In the genomic region with DNA sequence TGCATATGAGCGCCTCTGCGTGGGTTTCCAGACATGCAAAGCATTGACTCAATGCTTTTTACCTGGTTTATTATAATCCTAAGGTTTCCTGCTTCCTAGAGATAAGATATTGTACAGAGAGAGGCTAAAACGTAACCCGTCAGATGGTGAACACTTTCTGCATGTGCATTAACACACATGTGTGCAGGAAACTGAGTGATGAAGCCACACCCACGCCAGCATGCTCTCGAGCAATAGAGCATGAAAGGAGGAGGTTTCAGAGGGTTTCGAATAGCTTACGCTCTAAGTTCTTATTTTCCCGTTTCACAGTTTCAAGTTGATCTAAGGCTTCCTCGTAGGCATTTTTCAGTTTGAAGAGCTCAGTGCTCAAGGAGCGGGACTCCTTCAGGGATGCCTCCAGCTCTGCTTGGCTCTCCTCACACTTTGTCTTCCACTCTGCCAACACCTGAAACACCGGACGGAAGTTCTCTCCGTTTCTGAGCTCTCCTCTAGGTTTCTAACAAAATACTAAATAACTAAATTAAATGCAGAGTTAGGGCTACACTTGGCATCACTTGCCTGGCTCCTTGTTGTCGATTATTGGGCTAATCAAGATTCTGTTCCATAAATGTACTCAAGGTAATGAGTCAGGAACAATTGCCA, we compare ENCODE assay signal across 11 cellular contexts. TPM values are rescaled to one million over a fixed set of nuclear protein-coding genes. Genes with fewer than 3 reads are reported as not detected.
DNase-seq lines count a peak whose midpoint lies in the region; ATAC-seq and TF ChIP-seq lines count a peak whose summit lies in the region.
"Had no signal": no experiment of that assay in that cellular context is flagged by ENCODE, and none has a peak within 500 bp of the region (broad histone marks: within the 10 kb centered on the region; RNA-seq: fewer than 3 reads in every experiment).

No MANE protein-coding gene starts in this region.

- CTCF ChIA-PET in A673 (lab: Charles Lee): no interaction called here

- BruUV-seq in A673 (replicated peaks; lab: Mats Ljungman, UMichigan): no TSS peak

- H3K27ac ChIP-seq in A673 (ENCODE audit: low read depth, low read length, poor library complexity, severe bottlenecking): no peak overlapping the region

- H3K9me3 ChIP-seq in A673 (ENCODE audit: low read depth, low read length, poor library complexity, severe bottlenecking): no peaks in the 10 kb centered on the region

- intact Hi-C loops in A673 (cut with micrococcal nuclease; ENCODE audit: unreplicated experiment): no loop called here

- TF ChIP-seq CTCF in A673 (conservative IDR thresholded peaks at IDR 0.05; ENCODE audit: low read depth, low read length): no peak

- POLR2A ChIA-PET in A673 (lab: Charles Lee; ENCODE audit: low non-redundant PET): no interaction called here

- H3K4me1 ChIP-seq in A673 (ENCODE audit: insufficient read depth, low read length, poor library complexity, severe bottlenecking): no peaks in the 10 kb centered on the region

- no peak for DNase-seq in A673 (ENCODE audit: low spot score)
- no peak for DNase-seq in activated naive CD4-positive, alpha-beta T cell (lab: John Stamatoyannopoulos, UW)
- no peak for DNase-seq in NCI-H446 (lab: John Stamatoyannopoulos, UW)
- no peak for DNase-seq in activated naive CD4-positive, alpha-beta T cell treated with anti-CD3 and anti-CD28 coated beads, Interleukin-2, amount 50 U/mL, for 16 hours
- DNase-seq: activated naive CD8-positive, alpha-beta T cell treated with anti-CD3 and anti-CD28 coated beads for 36 hours; CD4-positive, CD25-positive, alpha-beta regulatory T cell; OCI-M1 had no signal

- H3K36me3 ChIP-seq in A673 (ENCODE audit: insufficient read depth, low read length, poor library complexity, severe bottlenecking): no peaks in the 10 kb centered on the region

- no peaks in the 10 kb centered on the region for H3K27me3 ChIP-seq in A673 (replicated peaks; ENCODE audit: insufficient read depth, low read depth, low read length, poor library complexity)

- no peak overlapping the region for H3K4me3 ChIP-seq in A673 (ENCODE audit: low read depth, low read length, poor library complexity, severe bottlenecking)

- peak; percentile 98 for ATAC-seq in GM18498 (IDR thresholded peaks at IDR 0.05; ENCODE audit: unreplicated experiment)
- peak; percentile 96 for ATAC-seq in GM19397 (IDR thresholded peaks at IDR 0.05; ENCODE audit: unreplicated experiment)
- ATAC-seq in HG02884 (IDR thresholded peaks at IDR 0.05; ENCODE audit: unreplicated experiment): peak; percentile 95
- peak; percentile 97 for ATAC-seq in HG03575 (IDR thresholded peaks at IDR 0.05; ENCODE audit: extremely low read depth, insufficient number of reproducible peaks, low FRiP score, unreplicated experiment)

RNA-seq across cellular contexts. Expression of gene MYH3, which starts 23.2 kb away (rescaled TPM):
- total RNA-seq in A673 (2021): 2.1 and 3.2 TPM in 2 replicates
